ENCODE assay signal across 10 cellular contexts in the genomic region with DNA sequence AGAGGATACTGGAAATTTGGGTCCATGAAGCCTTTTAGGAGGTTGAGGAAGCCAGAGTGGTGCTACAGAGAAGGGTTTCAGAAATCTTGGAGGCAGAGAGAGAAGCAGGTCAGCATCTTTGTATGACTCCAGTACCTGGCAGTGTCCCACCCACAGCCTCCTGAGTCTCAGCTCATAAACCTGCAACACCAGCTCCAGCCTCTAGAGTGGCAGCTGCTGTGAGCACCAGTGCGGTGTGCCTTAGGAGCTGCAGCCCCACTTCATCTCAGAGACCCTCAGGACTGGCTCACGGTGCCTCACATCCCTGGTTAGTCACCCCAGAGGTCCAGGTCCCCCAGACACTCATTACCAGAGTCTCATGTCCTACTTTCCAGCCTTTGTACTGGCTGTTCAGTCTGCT.
DNase-seq lines count a peak whose midpoint lies in the region; ATAC-seq, FAIRE-seq and TF ChIP-seq lines count a peak whose summit lies in the region.
"Had no signal": no experiment of that assay in that cellular context is flagged by ENCODE, and none has a peak within 500 bp of the region (broad histone marks: within the 10 kb centered on the region; RNA-seq: fewer than 3 reads in every experiment).

No MANE protein-coding gene starts in this region.

- H3K36me3 Mint-ChIP-seq in activated T-cell treated with anti-CD3 and anti-CD28 coated beads, Interleukin-2, amount 50 U/mL, for 24 hours (ENCODE audit: low read depth) = no peaks in the 10 kb centered on the region
- H3K36me3 Mint-ChIP-seq in activated T-helper 17 cell treated with anti-CD3 and anti-CD28 coated beads, Interleukin-2, amount 50 U/mL, for 72 hours (ENCODE audit: low read depth) = no peaks in the 10 kb centered on the region

- H3K27me3 ChIP-seq in bronchial epithelial cell (ENCODE audit: control insufficient read depth, insufficient read depth, low read length) = no peaks in the 10 kb centered on the region
- H3K27me3 ChIP-seq: BLaER1 treated with 17β-estradiol and CSF1 and Interleukin-3, amounts not matched to agents 10 nM and 100 nM had no signal

- no peak for FAIRE-seq in bronchial epithelial cell (lab: Jason Lieb, UNC)

- H3K27ac Mint-ChIP-seq in activated T-cell treated with anti-CD3 and anti-CD28 coated beads, Interleukin-2, amount 50 U/mL, for 24 hours = no peak overlapping the region
- H3K27ac Mint-ChIP-seq in activated T-helper 17 cell treated with anti-CD3 and anti-CD28 coated beads, Interleukin-2, amount 50 U/mL, for 72 hours = no peak overlapping the region

- intact Hi-C loops in posterior cingulate gyrus (cut with DNase I) = no loop called here

- peak; percentile 45 for ATAC-seq in HG03354 (IDR thresholded peaks at IDR 0.05; ENCODE audit: poor library complexity, severe bottlenecking, unreplicated experiment)
- no peak for ATAC-seq in activated T-helper 17 cell treated with anti-CD3 and anti-CD28 coated beads, Interleukin-2, amount 50 U/mL, for 72 hours (replicated peaks)

- peaks cover 5% of the 10 kb centered on the region for H3K27me3 Mint-ChIP-seq in activated T-cell treated with anti-CD3 and anti-CD28 coated beads, Interleukin-2, amount 50 U/mL, for 24 hours
- H3K27me3 Mint-ChIP-seq in activated T-helper 17 cell treated with anti-CD3 and anti-CD28 coated beads, Interleukin-2, amount 50 U/mL, for 72 hours = no peaks in the 10 kb centered on the region

- peak; percentile 19 to 23 for DNase-seq in activated T-cell treated with anti-CD3 and anti-CD28 coated beads, Interleukin-2, amount 50 U/mL, for 48 hours
- DNase-seq in activated T-cell treated with anti-CD3 and anti-CD28 coated beads, Interleukin-2, amount 50 U/mL, for 24 hours = no peak
- DNase-seq in bronchial epithelial cell (ENCODE audit: low read depth) (no peak), DMS153 treated with DMSO at 0.1 percent for 48 hours (lab: John Stamatoyannopoulos, UW; ENCODE audit: unreplicated experiment) (no peak), posterior cingulate gyrus (no peak)
- DNase-seq in stimulated activated CD8-positive, alpha-beta memory T cell treated with anti-CD3 and anti-CD28 coated beads, Interleukin-4, amount 100 ng/mL, for 48 hours = peak; percentile 29

- no peak overlapping the region for H3K4me3 Mint-ChIP-seq in activated T-cell treated with anti-CD3 and anti-CD28 coated beads, Interleukin-2, amount 50 U/mL, for 24 hours
- no peak overlapping the region for H3K4me3 Mint-ChIP-seq in activated T-helper 17 cell treated with anti-CD3 and anti-CD28 coated beads, Interleukin-2, amount 50 U/mL, for 72 hours

- no peaks in the 10 kb centered on the region for H3K9me3 Mint-ChIP-seq in activated T-cell treated with anti-CD3 and anti-CD28 coated beads, Interleukin-2, amount 50 U/mL, for 24 hours
- H3K9me3 Mint-ChIP-seq in activated T-helper 17 cell treated with anti-CD3 and anti-CD28 coated beads, Interleukin-2, amount 50 U/mL, for 72 hours = peaks cover 5% of the 10 kb centered on the region

- H3K4me3 ChIP-seq in bronchial epithelial cell (ENCODE audit: low read depth, low read length) = no peak overlapping the region
- H3K4me3 ChIP-seq: BLaER1 treated with 17β-estradiol and CSF1 and Interleukin-3, amounts not matched to agents 10 nM and 100 nM; coronary artery had no signal

- peak; percentile 11 for TF ChIP-seq CTCF in bronchial epithelial cell (IDR thresholded peaks at IDR 0.05; ENCODE audit: insufficient read depth, low read length, severe bottlenecking)

- no peaks in the 10 kb centered on the region for H3K36me3 ChIP-seq in bronchial epithelial cell (ENCODE audit: control insufficient read depth, insufficient read depth, low read length)
- H3K36me3 ChIP-seq: BLaER1 treated with 17β-estradiol and CSF1 and Interleukin-3, amounts not matched to agents 10 nM and 100 nM had no signal

- no peaks in the 10 kb centered on the region for H3K4me1 Mint-ChIP-seq in activated T-cell treated with anti-CD3 and anti-CD28 coated beads, Interleukin-2, amount 50 U/mL, for 24 hours (ENCODE audit: low read depth)
- H3K4me1 Mint-ChIP-seq in activated T-helper 17 cell treated with anti-CD3 and anti-CD28 coated beads, Interleukin-2, amount 50 U/mL, for 72 hours = no peaks in the 10 kb centered on the region

Comparison
In these comparisons a context has a peak if more than half of its experiments do, and no peak if none do; other contexts are left out.
1. DNase-seq: peak in activated T-cell treated with anti-CD3 and anti-CD28 coated beads, Interleukin-2, amount 50 U/mL, for 48 hours (2 of 2) and stimulated activated CD8-positive, alpha-beta memory T cell treated with anti-CD3 and anti-CD28 coated beads, Interleukin-4, amount 100 ng/mL, for 48 hours (single experiment); none in activated T-cell treated with anti-CD3 and anti-CD28 coated beads, Interleukin-2, amount 50 U/mL, for 24 hours (single experiment), bronchial epithelial cell (single experiment), DMS153 treated with DMSO at 0.1 percent for 48 hours (single experiment) and posterior cingulate gyrus (0 of 10).